Comparison of ENCODE assay signal across 8 cellular contexts in genomic region chr16:48526058-48526957, GRCh38.
A peak's percentile ranks its signal among the peaks of the same experiment; 100 is the strongest.
DNase-seq lines count a peak whose midpoint lies in the region; ATAC-seq and TF ChIP-seq lines count a peak whose summit lies in the region.

No MANE protein-coding gene starts in this region.

- CTCF ChIA-PET in HEK293T (lab: Yijun Ruan, JAX): interaction anchor here (0.8 kb wide), 1 partner anchor 224 kb away, joined by 3 read pairs; no protein-coding TSS in a partner anchor

- peak; percentile 63 for ATAC-seq in HG03103 (IDR thresholded peaks at IDR 0.05; ENCODE audit: low read depth, unreplicated experiment)
- peak; percentile 85 for ATAC-seq in SK-N-SH treated with all-trans-retinoic acid at 6 μM for 48 hours
- ATAC-seq in HG03139 (IDR thresholded peaks at IDR 0.05; ENCODE audit: unreplicated experiment): no peak

- POLR2A ChIA-PET in HEK293T (lab: Yijun Ruan, JAX): no interaction called here

- peak; percentile 40 for DNase-seq in activated CD8-positive, alpha-beta memory T cell treated with anti-CD3 and anti-CD28 coated beads, Interleukin-2, amount 50 U/mL, for 4 hours
- DNase-seq in activated CD8-positive, alpha-beta memory T cell treated with anti-CD3 and anti-CD28 coated beads, Interleukin-2, amount 50 U/mL, for 48 hours: no peak
- DNase-seq in iris pigment epithelial cell (ENCODE audit: low read depth): peak; percentile 22
- DNase-seq in HEK293T (ENCODE audit: extremely low spot score): no peak
- DNase-seq in KG1 (lab: John Stamatoyannopoulos, UW): no peak

TF ChIP-seq in SK-N-SH treated with all-trans-retinoic acid at 6 μM for 48 hours, 23 proteins besides CTCF, POLR2A, EP300 and RAD21:
- TF ChIP-seq SNAI2 (CRISPR knock-in tag; IDR thresholded peaks at IDR 0.05) (no peak), ZNF70 (CRISPR knock-in tag; IDR thresholded peaks at IDR 0.05) (no peak), ZFP3 (CRISPR knock-in tag; IDR thresholded peaks at IDR 0.05) (no peak), ZNF8 (CRISPR knock-in tag; IDR thresholded peaks at IDR 0.05) (no peak), OSR1 (CRISPR knock-in tag; IDR thresholded peaks at IDR 0.05) (no peak), ZFP30 (CRISPR knock-in tag; IDR thresholded peaks at IDR 0.05) (no peak), CSDC2 (CRISPR knock-in tag; IDR thresholded peaks at IDR 0.05) (no peak)
- TF ChIP-seq, protein P1, sequence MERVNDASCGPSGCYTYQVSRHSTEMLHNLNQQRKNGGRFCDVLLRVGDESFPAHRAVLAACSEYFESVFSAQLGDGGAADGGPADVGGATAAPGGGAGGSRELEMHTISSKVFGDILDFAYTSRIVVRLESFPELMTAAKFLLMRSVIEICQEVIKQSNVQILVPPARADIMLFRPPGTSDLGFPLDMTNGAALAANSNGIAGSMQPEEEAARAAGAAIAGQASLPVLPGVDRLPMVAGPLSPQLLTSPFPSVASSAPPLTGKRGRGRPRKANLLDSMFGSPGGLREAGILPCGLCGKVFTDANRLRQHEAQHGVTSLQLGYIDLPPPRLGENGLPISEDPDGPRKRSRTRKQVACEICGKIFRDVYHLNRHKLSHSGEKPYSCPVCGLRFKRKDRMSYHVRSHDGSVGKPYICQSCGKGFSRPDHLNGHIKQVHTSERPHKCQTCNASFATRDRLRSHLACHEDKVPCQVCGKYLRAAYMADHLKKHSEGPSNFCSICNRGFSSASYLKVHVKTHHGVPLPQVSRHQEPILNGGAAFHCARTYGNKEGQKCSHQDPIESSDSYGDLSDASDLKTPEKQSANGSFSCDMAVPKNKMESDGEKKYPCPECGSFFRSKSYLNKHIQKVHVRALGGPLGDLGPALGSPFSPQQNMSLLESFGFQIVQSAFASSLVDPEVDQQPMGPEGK (CRISPR knock-in tag; IDR thresholded peaks at IDR 0.05; ENCODE audit: borderline replicate concordance): no peak
TF ChIP-seq in SK-N-SH treated with all-trans-retinoic acid at 6 μM for 48 hours: peak in this region for 0.

TF ChIP-seq in HEK293T, 16 proteins besides CTCF, POLR2A, EP300 and RAD21:
- TF ChIP-seq L3MBTL2 (conservative IDR thresholded peaks at IDR 0.05) (no peak), NFRKB (IDR thresholded peaks at IDR 0.05) (no peak), HDGF (IDR thresholded peaks at IDR 0.05; ENCODE audit: borderline replicate concordance) (no peak), SUZ12 (IDR thresholded peaks at IDR 0.05) (no peak)

Comparison
In these comparisons a context has a peak if more than half of its experiments do, and no peak if none do; other contexts are left out.
1. DNase-seq: peak in activated CD8-positive, alpha-beta memory T cell treated with anti-CD3 and anti-CD28 coated beads, Interleukin-2, amount 50 U/mL, for 4 hours (single experiment) and iris pigment epithelial cell (single experiment); none in activated CD8-positive, alpha-beta memory T cell treated with anti-CD3 and anti-CD28 coated beads, Interleukin-2, amount 50 U/mL, for 48 hours (single experiment), HEK293T (single experiment) and KG1 (single experiment).